Comparison of ENCODE assay signal across 9 cellular contexts in the genomic region with DNA sequence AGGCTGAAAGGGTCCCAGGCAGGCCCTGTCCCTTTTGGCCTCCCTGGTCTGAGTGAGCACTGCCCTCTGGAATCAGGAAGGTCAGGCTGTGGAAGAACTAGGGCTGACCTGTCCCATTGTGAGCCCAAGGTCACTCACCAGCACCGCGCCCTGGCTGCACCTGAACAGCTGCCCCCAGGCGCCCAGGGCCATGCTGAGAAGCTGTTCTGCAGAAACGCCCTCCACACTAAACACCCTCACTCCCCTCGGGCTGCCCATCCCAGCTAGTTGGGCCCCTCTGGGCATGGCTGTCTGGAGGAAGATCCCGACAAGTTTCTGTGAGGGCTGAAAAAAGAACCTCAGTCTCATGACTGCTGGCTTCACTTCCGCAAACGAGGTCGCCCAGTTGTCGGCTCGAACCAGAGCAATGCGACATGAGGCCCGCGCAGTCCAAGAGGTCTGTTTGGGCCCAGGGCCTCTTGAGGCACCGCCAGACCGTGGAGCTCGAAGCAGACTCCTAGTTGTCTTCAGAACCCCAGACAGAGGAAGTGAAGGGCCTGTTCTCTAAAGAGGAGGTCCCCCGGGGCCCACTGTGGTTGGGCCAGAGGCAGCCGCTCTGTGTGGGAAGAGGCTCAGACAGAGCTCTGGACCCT.
DNase-seq lines count a peak whose midpoint lies in the region; ATAC-seq and TF ChIP-seq lines count a peak whose summit lies in the region.
"Had no signal": no experiment of that assay in that cellular context is flagged by ENCODE, and none has a peak within 500 bp of the region (broad histone marks: within the 10 kb centered on the region; RNA-seq: fewer than 3 reads in every experiment).

No MANE protein-coding gene starts in this region.

- no peaks in the 10 kb centered on the region for H3K9me3 Mint-ChIP-seq in stimulated activated naive CD8-positive, alpha-beta T cell treated with anti-CD3 and anti-CD28 coated beads, Interleukin-15, amount 100 ng/mL, for 72 hours
- H3K9me3 Mint-ChIP-seq in osteocyte (ENCODE audit: unreplicated experiment), result no peaks in the 10 kb centered on the region

- no peak for TF ChIP-seq CTCF in NB4 (IDR thresholded peaks at IDR 0.05; ENCODE audit: low read depth, low read length)
- TF ChIP-seq CTCF in osteocyte (IDR thresholded peaks at IDR 0.05), result no peak

- H3K36me3 Mint-ChIP-seq in osteocyte (ENCODE audit: unreplicated experiment), result no peaks in the 10 kb centered on the region

- H3K4me3 Mint-ChIP-seq in stimulated activated naive CD8-positive, alpha-beta T cell treated with anti-CD3 and anti-CD28 coated beads, Interleukin-15, amount 100 ng/mL, for 72 hours, result no peak overlapping the region
- no peak overlapping the region for H3K4me3 Mint-ChIP-seq in osteocyte (ENCODE audit: unreplicated experiment)

- peaks cover 3% of the 10 kb centered on the region for H3K4me1 Mint-ChIP-seq in stimulated activated naive CD8-positive, alpha-beta T cell treated with anti-CD3 and anti-CD28 coated beads, Interleukin-15, amount 100 ng/mL, for 72 hours
- H3K4me1 Mint-ChIP-seq in osteocyte (ENCODE audit: unreplicated experiment), result no peaks in the 10 kb centered on the region

- ATAC-seq in HG02642 (IDR thresholded peaks at IDR 0.05; ENCODE audit: poor library complexity, unreplicated experiment), result peak; percentile 86
- ATAC-seq in stimulated activated naive CD8-positive, alpha-beta T cell treated with anti-CD3 and anti-CD28 coated beads, Interleukin-15, amount 100 ng/mL, for 72 hours, result peak; percentile 7
- ATAC-seq: foreskin keratinocyte had no signal

- DNase-seq in NOMO-1 treated with DMSO at 0.1 percent for 48 hours (lab: John Stamatoyannopoulos, UW; ENCODE audit: unreplicated experiment) (peak; percentile 7), NOMO-1 (lab: John Stamatoyannopoulos, UW; ENCODE audit: unreplicated experiment in 2 of 2) (no peak), NB4 (ENCODE audit: low read depth) (peak; percentile 97), osteocyte (ENCODE audit: extremely low spot score, unreplicated experiment) (no peak), iPS-NIHi7 (ENCODE audit: extremely low spot score) (no peak)
- no peak for DNase-seq in stimulated activated naive CD8-positive, alpha-beta T cell treated with anti-CD3 and anti-CD28 coated beads, Interleukin-15, amount 100 ng/mL, for 72 hours
- DNase-seq in stimulated activated CD4-positive, alpha-beta T cell treated with anti-CD3 and anti-CD28 coated beads, Interleukin-2, amount 100 ng/mL, for 24 hours, result no peak
- DNase-seq: foreskin keratinocyte had no signal

- H3K27me3 Mint-ChIP-seq in stimulated activated naive CD8-positive, alpha-beta T cell treated with anti-CD3 and anti-CD28 coated beads, Interleukin-15, amount 100 ng/mL, for 72 hours, result no peaks in the 10 kb centered on the region
- peaks cover 12% of the 10 kb centered on the region for H3K27me3 Mint-ChIP-seq in osteocyte (ENCODE audit: unreplicated experiment)

- no peak for TF ChIP-seq POLR2A in NB4 (IDR thresholded peaks at IDR 0.05; ENCODE audit: extremely low read depth, insufficient read length)

- no peak overlapping the region for H3K4me3 ChIP-seq in NB4 (ENCODE audit: low read depth, low read length)

- H3K27ac Mint-ChIP-seq in stimulated activated naive CD8-positive, alpha-beta T cell treated with anti-CD3 and anti-CD28 coated beads, Interleukin-15, amount 100 ng/mL, for 72 hours, result peak overlapping the region in 1 of 2 donors; percentile 55
- no peak overlapping the region for H3K27ac Mint-ChIP-seq in osteocyte (ENCODE audit: unreplicated experiment)

Comparison
In these comparisons a context has a peak if more than half of its experiments do, and no peak if none do; other contexts are left out.
1. DNase-seq: peak in NOMO-1 treated with DMSO at 0.1 percent for 48 hours (single experiment) and NB4 (single experiment); none in NOMO-1 (0 of 2), stimulated activated naive CD8-positive, alpha-beta T cell treated with anti-CD3 and anti-CD28 coated beads, Interleukin-15, amount 100 ng/mL, for 72 hours (0 of 2), stimulated activated CD4-positive, alpha-beta T cell treated with anti-CD3 and anti-CD28 coated beads, Interleukin-2, amount 100 ng/mL, for 24 hours (0 of 2), osteocyte (single experiment) and iPS-NIHi7 (single experiment).